In the genomic region with DNA sequence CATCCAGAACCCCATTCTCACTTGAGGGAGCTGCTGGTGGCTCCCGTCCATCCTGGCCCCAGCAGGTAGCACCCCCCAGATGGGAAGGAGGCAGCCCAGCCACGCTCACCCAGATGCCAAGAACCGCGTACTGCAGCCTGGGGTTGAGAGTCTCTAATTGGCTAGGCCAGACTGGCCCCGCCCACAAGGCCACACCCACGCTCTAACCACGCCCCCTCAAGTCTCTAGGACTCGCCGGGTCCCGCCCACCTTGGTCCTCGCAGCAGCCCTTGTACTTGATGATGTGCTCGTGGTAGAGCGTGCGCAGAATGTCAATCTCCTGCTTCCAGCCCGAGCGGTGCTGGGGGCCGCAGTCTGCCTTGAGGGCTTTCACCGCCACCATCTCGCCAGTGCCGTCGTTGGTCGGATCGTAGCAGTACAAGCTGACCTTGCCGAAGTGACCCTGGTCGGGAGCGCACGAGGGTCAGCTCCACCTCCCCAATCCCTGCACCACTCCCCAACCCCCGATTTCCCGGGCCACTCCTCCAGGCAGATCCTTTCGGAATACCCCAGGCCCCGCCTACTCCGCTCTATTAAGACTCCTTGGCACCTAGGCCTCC, we compare ENCODE assay signal across 8 cellular contexts. TPM values are rescaled to one million over a fixed set of nuclear protein-coding genes. Genes with fewer than 3 reads are reported as not detected.
DNase-seq lines count a peak whose midpoint lies in the region; ATAC-seq and TF ChIP-seq lines count a peak whose summit lies in the region.

No MANE protein-coding gene starts in this region.

- H3K9me3 Mint-ChIP-seq in activated naive CD4-positive, alpha-beta T cell treated with anti-CD3 and anti-CD28 coated beads, Interleukin-2, amount 10 ng/mL, durations not matched to agents 7 days and 5 days, result no peaks in the 10 kb centered on the region

- CTCF ChIA-PET in activated naive CD4-positive, alpha-beta T cell treated with anti-CD3 and anti-CD28 coated beads, Interleukin-2, amount 10 ng/mL, durations not matched to agents 7 days and 5 days (lab: Charles Lee), result no interaction called here

- 86% methylated on average over 28 of the region's 32 CpGs; no CpG with 5 or more reads in 1 of the 2 donors for WGBS in transverse colon (ENCODE audit: low coverage in 1 of 2), 2 donors

- no peak for ATAC-seq in GM19467 (IDR thresholded peaks at IDR 0.05; ENCODE audit: unreplicated experiment)
- ATAC-seq in HG03520 (IDR thresholded peaks at IDR 0.05; ENCODE audit: unreplicated experiment), result no peak

- H3K4me1 Mint-ChIP-seq in activated naive CD4-positive, alpha-beta T cell treated with anti-CD3 and anti-CD28 coated beads, Interleukin-2, amount 10 ng/mL, durations not matched to agents 7 days and 5 days, result no peaks in the 10 kb centered on the region

- no peaks in the 10 kb centered on the region for H3K27me3 ChIP-seq in transverse colon

- in situ Hi-C loops in transverse colon (cut with MboI; ENCODE audit: low pct_ligation_motif_present in 1 of 4, low pct_unique_long_range_greater_than_20kb in 1 of 4, low sequenced_read_pairs in 3 of 4), result no loop called here

- no peak for TF ChIP-seq CTCF in transverse colon (IDR thresholded peaks at IDR 0.05)

- no peaks in the 10 kb centered on the region for H3K4me1 ChIP-seq in transverse colon

- no peaks in the 10 kb centered on the region for H3K27me3 Mint-ChIP-seq in activated naive CD4-positive, alpha-beta T cell treated with anti-CD3 and anti-CD28 coated beads, Interleukin-2, amount 10 ng/mL, durations not matched to agents 7 days and 5 days

- H3K36me3 Mint-ChIP-seq in activated naive CD4-positive, alpha-beta T cell treated with anti-CD3 and anti-CD28 coated beads, Interleukin-2, amount 10 ng/mL, durations not matched to agents 7 days and 5 days, result peaks cover 37% of the 10 kb centered on the region

- no peak overlapping the region for H3K27ac ChIP-seq in transverse colon

- H3K36me3 ChIP-seq in transverse colon, result peaks cover 0 to 26% (median 10%) of the 10 kb centered on the region in 4 donors

- H3K4me3 Mint-ChIP-seq in activated naive CD4-positive, alpha-beta T cell treated with anti-CD3 and anti-CD28 coated beads, Interleukin-2, amount 10 ng/mL, durations not matched to agents 7 days and 5 days, result no peak overlapping the region

- no peak overlapping the region for H3K27ac Mint-ChIP-seq in activated naive CD4-positive, alpha-beta T cell treated with anti-CD3 and anti-CD28 coated beads, Interleukin-2, amount 10 ng/mL, durations not matched to agents 7 days and 5 days

- no peak for TF ChIP-seq EP300 in transverse colon (IDR thresholded peaks at IDR 0.05; ENCODE audit: low read depth)

- no peak overlapping the region for H3K4me3 ChIP-seq in transverse colon

- TF ChIP-seq POLR2A in transverse colon (IDR thresholded peaks at IDR 0.05), result no peak

- intact Hi-C loops in transverse colon (cut with DNase I; ENCODE audit: low total_unique reads), result no loop called here

- peak; percentile 26 for DNase-seq in activated CD4-positive, alpha-beta T cell treated with anti-CD3 and anti-CD28 coated beads for 1 hour
- DNase-seq in activated CD4-positive, alpha-beta T cell treated with anti-CD3 and anti-CD28 coated beads, Interleukin-2, amount 50 U/mL, for 4 hours, result no peak
- DNase-seq in activated naive CD4-positive, alpha-beta T cell treated with anti-CD3 and anti-CD28 coated beads, Interleukin-2, amount 10 ng/mL, durations not matched to agents 7 days and 5 days, result peak; percentile 55
- DNase-seq in iPS-NIHi11 (ENCODE audit: low spot score) (peak; percentile 93), transverse colon (peak; percentile 14), activated gamma-delta T cell treated with Interleukin-2 at 50 U/mL for 16 hours (no peak)

- no peaks in the 10 kb centered on the region for H3K9me3 ChIP-seq in transverse colon

RNA-seq across cellular contexts. Expression of a gene that starts 14.5 kb away (rescaled TPM):
- total RNA-seq in transverse colon, result 10 to 100 TPM in 2 of 4 donors, 1 to 10 TPM in 2; 2.6 to 17.5 (median 8.6) TPM

RNA-seq across cellular contexts. Expression of a gene that starts 20.6 kb away (rescaled TPM):
- total RNA-seq in transverse colon, result 10 to 100 TPM; 35.0 to 39.6 (median 38.6) TPM

RNA-seq across cellular contexts. Expression of a gene that starts 26.5 kb away (rescaled TPM):
- total RNA-seq in transverse colon, result 100 to 1,000 TPM; 111 to 463 (median 201) TPM

RNA-seq across cellular contexts. Expression of a gene that starts 38.1 kb away (rescaled TPM):
- total RNA-seq in transverse colon, result 10 to 100 TPM in 1 of 4 donors, 1 to 10 TPM in 2, not detected in 1; 6.1 to 28.9 (median 8.4) TPM

RNA-seq across cellular contexts. Expression of a gene that starts 44.3 kb away (rescaled TPM):
- total RNA-seq in transverse colon, result 1 to 10 TPM; 1.9 to 8.2 (median 3.8) TPM

Comparison
In these comparisons a context has a peak if more than half of its experiments do, and no peak if none do; other contexts are left out.
1. DNase-seq: peak in activated CD4-positive, alpha-beta T cell treated with anti-CD3 and anti-CD28 coated beads for 1 hour (single experiment), activated naive CD4-positive, alpha-beta T cell treated with anti-CD3 and anti-CD28 coated beads, Interleukin-2, amount 10 ng/mL, durations not matched to agents 7 days and 5 days (single experiment), iPS-NIHi11 (single experiment) and transverse colon (single experiment); none in activated CD4-positive, alpha-beta T cell treated with anti-CD3 and anti-CD28 coated beads, Interleukin-2, amount 50 U/mL, for 4 hours (0 of 2) and activated gamma-delta T cell treated with Interleukin-2 at 50 U/mL for 16 hours (single experiment).